In genomic region chr9:37924538-37924937, GRCh38 we compare ENCODE assay signal across 20 cellular contexts. TPM values are rescaled to one million over a fixed set of nuclear protein-coding genes. Genes with fewer than 3 reads are reported as not detected.
DNase-seq lines count a peak whose midpoint lies in the region; ATAC-seq and TF ChIP-seq lines count a peak whose summit lies in the region.
"Had no signal": no experiment of that assay in that cellular context is flagged by ENCODE, and none has a peak within 500 bp of the region (broad histone marks: within the 10 kb centered on the region; RNA-seq: fewer than 3 reads in every experiment).

No MANE protein-coding gene starts in this region.

- no peak for ATAC-seq in GM19328 (IDR thresholded peaks at IDR 0.05; ENCODE audit: unreplicated experiment)
- ATAC-seq: A549, HCT116, HepG2 had no signal

- H3K36me3 Mint-ChIP-seq in chondrocyte (ENCODE audit: low read depth), result peaks cover 6% of the 10 kb centered on the region
- H3K36me3 Mint-ChIP-seq in activated naive CD4-positive, alpha-beta T cell treated with anti-CD3 and anti-CD28 coated beads, Interleukin-2, amount 10 ng/mL, durations not matched to agents 7 days and 5 days, result no peaks in the 10 kb centered on the region
- H3K36me3 Mint-ChIP-seq: CD14-positive monocyte; CD4-positive, alpha-beta memory T cell; IgD-negative memory B cell had no signal

- CTCF ChIA-PET in HEK293 (lab: Yijun Ruan, JAX), result interaction anchor here (2.0 kb wide), 1 partner anchor 11 kb away, joined by 9 read pairs; no protein-coding TSS in a partner anchor
- CTCF ChIA-PET in activated naive CD4-positive, alpha-beta T cell treated with anti-CD3 and anti-CD28 coated beads, Interleukin-2, amount 10 ng/mL, durations not matched to agents 7 days and 5 days (lab: Charles Lee), result interaction anchor here (2.0 kb wide), 1 partner anchor 11 kb away, joined by 11 read pairs; no protein-coding TSS in a partner anchor

- H3K27ac ChIP-seq in HEK293 (ENCODE audit: extremely low read depth, low read depth, low read length), result no peak overlapping the region
- peak overlapping the region; percentile 67 for H3K27ac ChIP-seq in neural cell (ENCODE audit: low read length)
- no peak overlapping the region for H3K27ac ChIP-seq in coronary artery
- H3K27ac ChIP-seq: 22Rv1, BLaER1 had no signal

- no peak overlapping the region for H2AFZ ChIP-seq in neural cell (ENCODE audit: low read depth, low read length)

- intact Hi-C loops in posterior vena cava (cut with DNase I), result loop anchor here (10.0 kb wide), 2 partner anchors 220 to 230 kb away; no protein-coding TSS in a partner anchor

- no peaks in the 10 kb centered on the region for H3K27me3 Mint-ChIP-seq in chondrocyte (ENCODE audit: low read depth)
- peaks cover 6% of the 10 kb centered on the region for H3K27me3 Mint-ChIP-seq in activated naive CD4-positive, alpha-beta T cell treated with anti-CD3 and anti-CD28 coated beads, Interleukin-2, amount 10 ng/mL, durations not matched to agents 7 days and 5 days

- TF ChIP-seq CTCF in HEK293 (tag by site-specific recombination; IDR thresholded peaks at IDR 0.05), result no peak
- TF ChIP-seq CTCF in chondrocyte (IDR thresholded peaks at IDR 0.05), result no peak
- TF ChIP-seq CTCF in neural cell (IDR thresholded peaks at IDR 0.05; ENCODE audit: poor library complexity, severe bottlenecking), result no peak
- no peak for TF ChIP-seq CTCF in coronary artery (IDR thresholded peaks at IDR 0.05)

- H3K4me1 Mint-ChIP-seq in chondrocyte (ENCODE audit: low read depth), result peaks cover 6% of the 10 kb centered on the region
- H3K4me1 Mint-ChIP-seq in activated naive CD4-positive, alpha-beta T cell treated with anti-CD3 and anti-CD28 coated beads, Interleukin-2, amount 10 ng/mL, durations not matched to agents 7 days and 5 days, result peaks cover 5% of the 10 kb centered on the region
- H3K4me1 Mint-ChIP-seq: CD4-positive, alpha-beta memory T cell; IgD-negative memory B cell had no signal

- no peak overlapping the region for H3K4me3 Mint-ChIP-seq in chondrocyte (ENCODE audit: unreplicated experiment)
- no peak overlapping the region for H3K4me3 Mint-ChIP-seq in activated naive CD4-positive, alpha-beta T cell treated with anti-CD3 and anti-CD28 coated beads, Interleukin-2, amount 10 ng/mL, durations not matched to agents 7 days and 5 days
- H3K4me3 Mint-ChIP-seq: CD14-positive monocyte; CD4-positive, alpha-beta memory T cell; IgD-negative memory B cell had no signal

- H3K9me3 ChIP-seq in HEK293 (ENCODE audit: control insufficient read depth, insufficient read depth, low read depth, low read length) (no peaks in the 10 kb centered on the region), neural cell (ENCODE audit: low read length) (no peaks in the 10 kb centered on the region)
- H3K9me3 ChIP-seq: A549, BLaER1 had no signal

- H3F3A ChIP-seq in neural cell (ENCODE audit: insufficient read depth, low read length, poor library complexity, severe bottlenecking), result peaks cover 5% of the 10 kb centered on the region

- POLR2A ChIA-PET in HEK293 (lab: Yijun Ruan, JAX), result interaction anchor here (0.6 kb wide), 1 partner anchor 44 kb away, joined by 3 read pairs; no protein-coding TSS in a partner anchor

- no peaks in the 10 kb centered on the region for H3K9me2 ChIP-seq in neural cell (ENCODE audit: insufficient read depth, low read length)

- no peaks in the 10 kb centered on the region for H4K20me1 ChIP-seq in neural cell (ENCODE audit: insufficient read depth)
- H4K20me1 ChIP-seq: BLaER1 had no signal

- H3K9me3 Mint-ChIP-seq in chondrocyte (ENCODE audit: low read depth), result no peaks in the 10 kb centered on the region
- H3K9me3 Mint-ChIP-seq in activated naive CD4-positive, alpha-beta T cell treated with anti-CD3 and anti-CD28 coated beads, Interleukin-2, amount 10 ng/mL, durations not matched to agents 7 days and 5 days, result no peaks in the 10 kb centered on the region
- H3K9me3 Mint-ChIP-seq: CD14-positive monocyte; CD4-positive, alpha-beta memory T cell; IgD-negative memory B cell had no signal

- H3K27me3 ChIP-seq in neural cell (ENCODE audit: insufficient read depth, low read depth, low read length), result no peaks in the 10 kb centered on the region
- H3K27me3 ChIP-seq: BLaER1 had no signal

- H3K36me3 ChIP-seq in HEK293 (ENCODE audit: control insufficient read depth in 2 of 2, insufficient read depth in 1 of 2, low read length in 2 of 2) (peaks cover 0 to 54% of the 10 kb centered on the region in 2 experiments; a peak in 1 of 3 replicates), neural cell (ENCODE audit: insufficient read depth, low read length) (no peaks in the 10 kb centered on the region)
- H3K36me3 ChIP-seq: BLaER1 had no signal

- no peak overlapping the region for H3K4me3 ChIP-seq in HEK293 (ENCODE audit: low read depth, low read length)
- H3K4me3 ChIP-seq in neural cell (ENCODE audit: low read length), result peak overlapping the region; percentile 42
- no peak overlapping the region for H3K4me3 ChIP-seq in coronary artery
- H3K4me3 ChIP-seq: A549, BLaER1 had no signal

- no peak for TF ChIP-seq EP300 in neural cell (conservative IDR thresholded peaks at IDR 0.05; ENCODE audit: poor library complexity, severe bottlenecking)

- no peaks in the 10 kb centered on the region for H3K4me1 ChIP-seq in HEK293 (ENCODE audit: control insufficient read depth, insufficient read depth, low read length)

- peak overlapping the region; percentile 35 for H3K9ac ChIP-seq in neural cell (ENCODE audit: low read length)
- H3K9ac ChIP-seq: BLaER1 had no signal

- TF ChIP-seq RAD21 in neural cell (conservative IDR thresholded peaks at IDR 0.05), result no peak

- no peak overlapping the region for H3K4me2 ChIP-seq in neural cell (ENCODE audit: low read length)
- H3K4me2 ChIP-seq: A549, BLaER1 had no signal

- DNase-seq in chondrocyte (ENCODE audit: low spot score), result peak; percentile 3
- peak; percentile 17 for DNase-seq in posterior vena cava (ENCODE audit: low spot score)
- DNase-seq in coronary artery (ENCODE audit: low spot score), result no peak
- no peak for DNase-seq in activated naive CD4-positive, alpha-beta T cell treated with anti-CD3 and anti-CD28 coated beads, Interleukin-2, amount 10 ng/mL, durations not matched to agents 7 days and 5 days
- DNase-seq: CD4-positive, alpha-beta memory T cell; DMS153; DMS79; GF-D8; GOT3; H7 had no signal

- peaks cover 13% of the 10 kb centered on the region for H3K79me2 ChIP-seq in neural cell (replicated peaks; ENCODE audit: insufficient read depth, low read length)

- no peak overlapping the region for H3K27ac Mint-ChIP-seq in chondrocyte (ENCODE audit: unreplicated experiment)
- no peak overlapping the region for H3K27ac Mint-ChIP-seq in activated naive CD4-positive, alpha-beta T cell treated with anti-CD3 and anti-CD28 coated beads, Interleukin-2, amount 10 ng/mL, durations not matched to agents 7 days and 5 days
- H3K27ac Mint-ChIP-seq: CD4-positive, alpha-beta memory T cell; IgD-negative memory B cell had no signal

TF ChIP-seq in HEK293, 187 proteins besides CTCF, POLR2A, EP300 and RAD21:
- TF ChIP-seq ZNF664 (tag by site-specific recombination; IDR thresholded peaks at IDR 0.05) (peak; percentile 90), ZNF175 (tag by site-specific recombination; IDR thresholded peaks at IDR 0.05) (no peak), OVOL3 (tag by site-specific recombination; IDR thresholded peaks at IDR 0.05) (no peak), ZNF571 (tag by site-specific recombination; IDR thresholded peaks at IDR 0.05) (no peak), MZF1 (tag by site-specific recombination; IDR thresholded peaks at IDR 0.05; ENCODE audit: borderline replicate concordance) (no peak), ZNF10 (tag by site-specific recombination; IDR thresholded peaks at IDR 0.05) (no peak)

TF ChIP-seq in neural cell, 6 proteins besides CTCF, POLR2A, EP300 and RAD21:
- no peak for TF ChIP-seq MXI1 (conservative IDR thresholded peaks at IDR 0.05; ENCODE audit: poor library complexity, severe bottlenecking)
- no peak for TF ChIP-seq POLR2AphosphoS5 (IDR thresholded peaks at IDR 0.05)
- no peak for TF ChIP-seq SMC3 (conservative IDR thresholded peaks at IDR 0.05; ENCODE audit: poor library complexity)
- TF ChIP-seq TAF1 (IDR thresholded peaks at IDR 0.05; ENCODE audit: low read depth), result no peak
- TF ChIP-seq, protein P1, sequence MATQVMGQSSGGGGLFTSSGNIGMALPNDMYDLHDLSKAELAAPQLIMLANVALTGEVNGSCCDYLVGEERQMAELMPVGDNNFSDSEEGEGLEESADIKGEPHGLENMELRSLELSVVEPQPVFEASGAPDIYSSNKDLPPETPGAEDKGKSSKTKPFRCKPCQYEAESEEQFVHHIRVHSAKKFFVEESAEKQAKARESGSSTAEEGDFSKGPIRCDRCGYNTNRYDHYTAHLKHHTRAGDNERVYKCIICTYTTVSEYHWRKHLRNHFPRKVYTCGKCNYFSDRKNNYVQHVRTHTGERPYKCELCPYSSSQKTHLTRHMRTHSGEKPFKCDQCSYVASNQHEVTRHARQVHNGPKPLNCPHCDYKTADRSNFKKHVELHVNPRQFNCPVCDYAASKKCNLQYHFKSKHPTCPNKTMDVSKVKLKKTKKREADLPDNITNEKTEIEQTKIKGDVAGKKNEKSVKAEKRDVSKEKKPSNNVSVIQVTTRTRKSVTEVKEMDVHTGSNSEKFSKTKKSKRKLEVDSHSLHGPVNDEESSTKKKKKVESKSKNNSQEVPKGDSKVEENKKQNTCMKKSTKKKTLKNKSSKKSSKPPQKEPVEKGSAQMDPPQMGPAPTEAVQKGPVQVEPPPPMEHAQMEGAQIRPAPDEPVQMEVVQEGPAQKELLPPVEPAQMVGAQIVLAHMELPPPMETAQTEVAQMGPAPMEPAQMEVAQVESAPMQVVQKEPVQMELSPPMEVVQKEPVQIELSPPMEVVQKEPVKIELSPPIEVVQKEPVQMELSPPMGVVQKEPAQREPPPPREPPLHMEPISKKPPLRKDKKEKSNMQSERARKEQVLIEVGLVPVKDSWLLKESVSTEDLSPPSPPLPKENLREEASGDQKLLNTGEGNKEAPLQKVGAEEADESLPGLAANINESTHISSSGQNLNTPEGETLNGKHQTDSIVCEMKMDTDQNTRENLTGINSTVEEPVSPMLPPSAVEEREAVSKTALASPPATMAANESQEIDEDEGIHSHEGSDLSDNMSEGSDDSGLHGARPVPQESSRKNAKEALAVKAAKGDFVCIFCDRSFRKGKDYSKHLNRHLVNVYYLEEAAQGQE (IDR thresholded peaks at IDR 0.05; ENCODE audit: borderline replicate concordance), result no peak
- no peak for TF ChIP-seq EZH2 (IDR thresholded peaks at IDR 0.05; ENCODE audit: borderline replicate concordance, insufficient read depth, low read length, poor library complexity, severe bottlenecking)

RNA-seq across cellular contexts. Expression of gene SLC25A51, which starts 20.6 kb away (rescaled TPM):
- total RNA-seq in chondrocyte, result 50.1 to 52.5 TPM (median 50.5 TPM) in 3 replicates
- 26.8 and 34.5 TPM in 2 replicates for polyA plus RNA-seq in neural cell
- 102 and 106 TPM in 2 replicates for polyA minus RNA-seq in neural cell
- 10 to 100 TPM; 28.1 to 28.6 TPM for total RNA-seq in posterior vena cava

Comparison
In these comparisons a context has a peak if more than half of its experiments do, and no peak if none do; other contexts are left out.
1. DNase-seq: peak in chondrocyte (single experiment) and posterior vena cava (single experiment); none in coronary artery (single experiment) and activated naive CD4-positive, alpha-beta T cell treated with anti-CD3 and anti-CD28 coated beads, Interleukin-2, amount 10 ng/mL, durations not matched to agents 7 days and 5 days (single experiment).